8 cellular contexts compared by ENCODE assay signal in the genomic region with DNA sequence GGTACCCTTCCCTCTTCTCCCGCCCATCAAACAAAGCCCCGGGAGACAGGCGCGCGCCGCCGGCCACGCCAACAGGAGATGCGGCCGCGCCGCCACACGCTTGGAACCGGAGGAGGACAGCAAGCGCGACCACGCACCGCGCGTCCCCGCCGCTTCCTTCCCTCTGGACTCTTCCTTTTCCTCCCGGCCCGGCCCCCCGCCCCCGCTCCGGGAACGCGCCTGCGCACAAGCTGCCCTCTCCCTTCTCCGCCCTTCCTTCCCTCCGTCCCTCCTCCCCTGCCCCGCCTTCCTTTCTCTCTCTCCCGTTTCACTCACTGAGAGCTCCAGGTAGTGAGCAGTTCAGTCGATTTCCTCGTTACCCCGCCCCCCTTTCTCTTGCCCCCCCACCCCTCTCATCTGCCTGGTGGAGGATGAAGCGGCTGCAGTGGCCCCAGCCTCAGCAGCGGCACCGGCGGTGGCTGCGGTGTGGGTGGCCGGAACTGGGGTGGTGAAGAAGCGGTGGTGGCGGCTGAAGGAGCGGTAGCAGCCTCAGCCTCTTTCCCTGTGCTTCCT. TPM values are rescaled to one million over a fixed set of nuclear protein-coding genes. Genes with fewer than 3 reads are reported as not detected.
DNase-seq lines count a peak whose midpoint lies in the region; ATAC-seq and TF ChIP-seq lines count a peak whose summit lies in the region.

RASA1 (plus strand) TSS at position 310 of the 552 bp plus-strand sequence. CDS start 569 bp downstream, outside the sequence.

- no peaks in the 10 kb centered on the region; the same call in 1 of the 2 replicates for H3K36me3 ChIP-seq in PC-9 (ENCODE audit: low read depth)
- no peaks in the 10 kb centered on the region for H3K36me3 ChIP-seq in mucosa of rectum (ENCODE audit: control insufficient read depth in 2 of 2, insufficient read depth in 2 of 2, low read length in 2 of 2)

- ATAC-seq in GM21723 (IDR thresholded peaks at IDR 0.05; ENCODE audit: unreplicated experiment), result peak; percentile 53

- H3K27ac ChIP-seq in PC-9 (peak within 1 kb of the TSS; percentile 69), mucosa of rectum (ENCODE audit: low read depth in 2 of 2, low read length in 2 of 2) (peak within 1 kb of the TSS; percentile 89 to 92)

- DNase-seq in DMS53 treated with DMSO at 0.1 percent for 48 hours (lab: John Stamatoyannopoulos, UW; ENCODE audit: unreplicated experiment) (peak; percentile 88), KBM-7 (peak; percentile 93), PC-9 (peak; percentile 87 to 96), erythroblast (lab: John Stamatoyannopoulos, UW) (peak; percentile 84 to 88)
- DNase-seq in activated T-cell treated with anti-CD3 and anti-CD28 coated beads, Interleukin-2, amount 50 U/mL, for 1 hour, result peak; percentile 76
- peak; percentile 56 to 66 for DNase-seq in stimulated activated CD8-positive, alpha-beta memory T cell treated with anti-CD3 and anti-CD28 coated beads, Interleukin-4, amount 100 ng/mL, for 4 hours (ENCODE audit: low read depth in 2 of 2, low spot score in 1 of 2)

- peak within 1 kb of the TSS; percentile 96 for H3K4me2 ChIP-seq in PC-9

- H3K4me3 ChIP-seq in PC-9 (peak within 1 kb of the TSS; percentile 71), mucosa of rectum (ENCODE audit: low read length in 2 of 2) (peak within 1 kb of the TSS; percentile 95 to 99)

- POLR2A ChIA-PET in PC-9 (lab: Charles Lee; ENCODE audit: unreplicated experiment), result interaction anchor here (0.6 to 1.3 kb wide), 18 partner anchors 12 to 970 kb away, joined by 3 to 33 read pairs (median 6); partner anchors contain the start of gene CCNH

- peaks cover 7% of the 10 kb centered on the region; the same call in 1 of the 2 replicates for H3F3A ChIP-seq in PC-9 (ENCODE audit: insufficient read depth, low read depth)

- in situ Hi-C loops in KBM-7 (cut with MboI; ENCODE audit: low pct_unique_long_range_greater_than_20kb, low sequenced_read_pairs), result no loop called here

- peaks cover 41% of the 10 kb centered on the region for H3K79me2 ChIP-seq in PC-9 (ENCODE audit: low read depth)

- peak within 1 kb of the TSS; percentile 90 to 98 for H3K9ac ChIP-seq in mucosa of rectum (ENCODE audit: low read depth in 1 of 2, low read length in 2 of 2)

- no TSS peak for BruUV-seq in PC-9 (replicated peaks; lab: Mats Ljungman, UMichigan)

- intact Hi-C loops in PC-9 (cut with micrococcal nuclease; ENCODE audit: unreplicated experiment), result loop anchor here (1.0 to 10.0 kb wide), 7 partner anchors 36 to 247 kb away; no protein-coding TSS in a partner anchor

- H4K20me1 ChIP-seq in PC-9 (ENCODE audit: insufficient read depth), result peaks cover 6% of the 10 kb centered on the region; the same call in 1 of the 2 replicates

- no peaks in the 10 kb centered on the region for H3K9me2 ChIP-seq in PC-9 (ENCODE audit: insufficient read depth)

- CTCF ChIA-PET in PC-9 (lab: Charles Lee), result interaction anchor here (0.7 to 1.8 kb wide), 2 partner anchors 38 to 198 kb away, joined by 3 to 7 read pairs; no protein-coding TSS in a partner anchor

- peak; percentile 71 for TF ChIP-seq POLR2A in erythroblast (IDR thresholded peaks at IDR 0.05; ENCODE audit: low read length)

- no peak for TF ChIP-seq CTCF in PC-9 (conservative IDR thresholded peaks at IDR 0.05)

- H3K27me3 ChIP-seq in PC-9 (ENCODE audit: insufficient read depth, low read depth) (no peaks in the 10 kb centered on the region), mucosa of rectum (ENCODE audit: control insufficient read depth in 2 of 2, insufficient read depth in 2 of 2, low read length in 2 of 2) (no peaks in the 10 kb centered on the region)

- peaks cover 26% of the 10 kb centered on the region; the same call in 1 of the 2 replicates for H3K4me1 ChIP-seq in PC-9 (replicated peaks; ENCODE audit: insufficient read depth)
- H3K4me1 ChIP-seq in mucosa of rectum (ENCODE audit: control insufficient read depth in 2 of 2, insufficient read depth in 2 of 2, low read length in 2 of 2), result peaks cover 6 to 11% of the 10 kb centered on the region in 2 donors

- peak within 1 kb of the TSS; percentile 91 for H2AFZ ChIP-seq in PC-9

- no peaks in the 10 kb centered on the region for H3K9me3 ChIP-seq in PC-9 (ENCODE audit: insufficient read depth, low read depth)
- no peaks in the 10 kb centered on the region for H3K9me3 ChIP-seq in mucosa of rectum (ENCODE audit: control insufficient read depth in 2 of 2, low read length in 2 of 2)

RNA-seq across cellular contexts. Expression of gene RASA1, which starts in this region (rescaled TPM):
- total RNA-seq in PC-9 (2021), result 55.0 and 66.6 TPM in 2 replicates

Comparison
In these comparisons a context has a peak if more than half of its experiments do, and no peak if none do; other contexts are left out.
1. Peak in every context shown above with its lines: DNase-seq, ATAC-seq, H3K4me3 ChIP-seq and H3K27ac ChIP-seq.